Comparison of ENCODE assay signal across 9 cellular contexts in the genomic region with DNA sequence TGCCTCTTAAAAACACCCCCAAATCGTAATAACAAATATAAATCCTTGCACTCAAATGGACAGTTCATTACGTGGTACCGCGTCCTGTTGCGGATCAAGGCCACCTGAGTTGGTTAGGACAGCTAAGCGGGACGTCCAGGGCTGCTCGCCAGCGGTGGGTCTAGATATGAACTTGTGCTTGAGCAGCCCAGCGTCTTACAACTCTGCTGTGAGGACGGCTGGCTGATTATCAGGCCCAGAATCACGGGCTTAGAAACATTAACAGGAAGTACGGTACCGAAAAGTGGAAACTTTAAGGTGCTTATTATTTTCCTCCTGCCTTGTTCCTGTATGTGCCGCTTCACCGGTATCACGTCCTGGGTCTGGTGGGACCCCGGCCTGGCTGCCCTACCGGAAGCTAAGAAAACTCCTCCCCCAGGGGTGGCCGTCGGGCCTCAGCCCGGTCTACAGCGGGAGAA. TPM values are rescaled to one million over a fixed set of nuclear protein-coding genes. Genes with fewer than 3 reads are reported as not detected.
DNase-seq lines count a peak whose midpoint lies in the region; TF ChIP-seq lines count a peak whose summit lies in the region.
"Had no signal": no experiment of that assay in that cellular context is flagged by ENCODE, and none has a peak within 500 bp of the region (broad histone marks: within the 10 kb centered on the region; RNA-seq: fewer than 3 reads in every experiment).

No MANE protein-coding gene starts in this region.

- DNase-seq in NCI-H2029 (lab: John Stamatoyannopoulos, UW) (peak; percentile 60), NCI-H2029 treated with DMSO at 0.1 percent for 48 hours (lab: John Stamatoyannopoulos, UW) (no peak), HAP-1 (ENCODE audit: low spot score in 2 of 2) (peak; percentile 72 to 86), NCI-H748 treated with DMSO at 0.1 percent for 48 hours (lab: John Stamatoyannopoulos, UW) (peak; percentile 36), mammary epithelial cell (peak; percentile 17), cerebellar cortex (ENCODE audit: low spot score) (no peak)
- DNase-seq in stimulated activated CD4-positive, alpha-beta T cell treated with anti-CD3 and anti-CD28 coated beads, Interleukin-12 subunit alpha, Interleukin-12 subunit beta, amount 100 ng/mL, for 4 hours: no peak

- H3K36me3 ChIP-seq in HAP-1 (replicated peaks) (peaks cover 28% of the 10 kb centered on the region), mammary epithelial cell (ENCODE audit: insufficient read depth, low read length) (no peaks in the 10 kb centered on the region), mesodermal cell (ENCODE audit: control insufficient read depth, insufficient read depth, low read length) (peaks cover 27% of the 10 kb centered on the region)

- WGBS in mammary epithelial cell (ENCODE audit: low coverage, missing lambda C conversion rate): 64% methylated on average over 21 of the region's 23 CpGs
- WGBS in mesodermal cell (ENCODE audit: insufficient coverage in 2 of 2), 2 experiments: 27 to 28% methylated on average over 21 to 23 of the region's 23 CpGs

- CTCF ChIA-PET in mammary epithelial cell (lab: Charles Lee; ENCODE audit: low non-redundant PET): no interaction called here

- H3K4me3 ChIP-seq in HAP-1 (peak overlapping the region; percentile 96), mammary epithelial cell (replicated peaks in 1 of 3; ENCODE audit: insufficient read depth in 1 of 3, low read depth in 2 of 3, low read length in 3 of 3) (peak overlapping the region; percentile 61 to 95 (median 69)), mesodermal cell (ENCODE audit: extremely low read depth, insufficient read depth, low read length, poor library complexity, severe bottlenecking) (peak overlapping the region; percentile 90)

- in situ Hi-C loops in HAP-1 (cut with MboI; ENCODE audit: low sequenced_read_pairs): no loop called here
- in situ Hi-C loops in mammary epithelial cell (cut with MboI; ENCODE audit: low sequenced_read_pairs in 2 of 2): no loop called here

- H3K27ac ChIP-seq in mammary epithelial cell (ENCODE audit: insufficient read depth, low read depth, low read length): peak overlapping the region; percentile 91
- peak overlapping the region; percentile 100 for H3K27ac ChIP-seq in mesodermal cell (ENCODE audit: low read depth, low read length, severe bottlenecking)

- H3K9ac ChIP-seq in mammary epithelial cell (ENCODE audit: insufficient read depth, low read length): peak overlapping the region; percentile 95

- H4K20me1 ChIP-seq in mammary epithelial cell (ENCODE audit: insufficient read depth, low read length): peaks cover 12% of the 10 kb centered on the region

- dilution Hi-C loops in mammary epithelial cell (cut with HindIII; ENCODE audit: low sequenced_read_pairs): no loop called here

- peaks cover 54% of the 10 kb centered on the region for H3K79me2 ChIP-seq in mammary epithelial cell (ENCODE audit: insufficient read depth, low read length)

- intact Hi-C loops in mammary epithelial cell (cut with micrococcal nuclease): loop anchor here (2.0 to 5.0 kb wide), 3 partner anchors 25 to 271 kb away; partner anchors contain the start of genes ELOB, HCFC1R1, THOC6 and TNFRSF12A

- no peak for TF ChIP-seq CTCF in mammary epithelial cell (conservative IDR thresholded peaks at IDR 0.05 in 1 of 2, IDR thresholded peaks at IDR 0.05 in 1 of 2; ENCODE audit: extremely low read depth in 1 of 2, insufficient read depth in 1 of 2, low read depth in 1 of 2, low read length in 2 of 2)

- H3K4me1 ChIP-seq in HAP-1 (peaks cover 17% of the 10 kb centered on the region), mammary epithelial cell (ENCODE audit: insufficient read depth, low read length) (peaks cover 21% of the 10 kb centered on the region), mesodermal cell (ENCODE audit: control insufficient read depth, insufficient read depth, low read length, poor library complexity, severe bottlenecking) (peaks cover 16% of the 10 kb centered on the region)

- 0 out of 2 replicates have a peak, but pooled peaks cover 3% of the 10 kb centered on the region for H3K27me3 ChIP-seq in HAP-1 (ENCODE audit: low read depth)
- no peaks in the 10 kb centered on the region for H3K27me3 ChIP-seq in mammary epithelial cell (ENCODE audit: insufficient read depth, low read length)

- H2AFZ ChIP-seq in mammary epithelial cell (ENCODE audit: low read depth, low read length): peak overlapping the region; percentile 100

- peak overlapping the region; percentile 92 for H3K4me2 ChIP-seq in mammary epithelial cell (ENCODE audit: insufficient read depth, low read depth, low read length)

- BruUV-seq in mammary epithelial cell (replicated peaks; lab: Mats Ljungman, UMichigan): TSS peak; percentile 72

- H3K9me3 ChIP-seq in HAP-1 (no peaks in the 10 kb centered on the region), mammary epithelial cell (replicated peaks; ENCODE audit: insufficient read depth, low read length) (no peaks in the 10 kb centered on the region), mesodermal cell (ENCODE audit: control insufficient read depth, low read length) (no peaks in the 10 kb centered on the region)

RNA-seq across cellular contexts. Expression of gene SRRM2, which starts 0.8 kb away (rescaled TPM):
- 100 to 1,000 TPM in 1 of 2 donors, 10 to 100 TPM in 1; 76.5 to 493 TPM for total RNA-seq in mammary epithelial cell
- polyA plus RNA-seq in mammary epithelial cell: 123 TPM
- 576 TPM for polyA minus RNA-seq in mammary epithelial cell
- polyA plus RNA-seq in mesodermal cell (2013, experiment 1 of 2): 378 TPM
- polyA plus RNA-seq in mesodermal cell (2013, experiment 2 of 2): 310 TPM

RNA-seq across cellular contexts. Expression of gene ELOB, which starts 25.5 kb away (rescaled TPM):
- total RNA-seq in mammary epithelial cell: 100 to 1,000 TPM; 225 to 294 TPM
- polyA plus RNA-seq in mammary epithelial cell: 278 TPM
- polyA minus RNA-seq in mammary epithelial cell: 194 TPM
- polyA plus RNA-seq in mesodermal cell (2013, experiment 1 of 2): 251 TPM
- 206 TPM for polyA plus RNA-seq in mesodermal cell (2013, experiment 2 of 2)

RNA-seq across cellular contexts. Expression of gene PRSS27, which starts 31.6 kb away (rescaled TPM):
- 1 to 10 TPM; 1.5 to 1.6 TPM for total RNA-seq in mammary epithelial cell
- 0.33 TPM for polyA plus RNA-seq in mammary epithelial cell
- not detected for polyA minus RNA-seq in mammary epithelial cell
- 3.1 TPM for polyA plus RNA-seq in mesodermal cell (2013, experiment 1 of 2)
- 3.1 TPM for polyA plus RNA-seq in mesodermal cell (2013, experiment 2 of 2)
- total RNA-seq: Daoy had no signal

RNA-seq across cellular contexts. Expression of gene PRSS33, which starts 35.8 kb away (rescaled TPM):
- total RNA-seq in mammary epithelial cell: not detected
- not detected for polyA plus RNA-seq in mammary epithelial cell
- not detected for polyA minus RNA-seq in mammary epithelial cell
- not detected for polyA plus RNA-seq in mesodermal cell (2013, experiment 1 of 2)
- polyA plus RNA-seq in mesodermal cell (2013, experiment 2 of 2): not detected
- total RNA-seq: Daoy had no signal

RNA-seq across cellular contexts. Expression of gene PRSS41, which starts 46.7 kb away (rescaled TPM):
- total RNA-seq in mammary epithelial cell: not detected
- polyA plus RNA-seq in mammary epithelial cell: not detected
- polyA minus RNA-seq in mammary epithelial cell: not detected
- not detected for polyA plus RNA-seq in mesodermal cell (2013, experiment 1 of 2)
- not detected for polyA plus RNA-seq in mesodermal cell (2013, experiment 2 of 2)
- total RNA-seq: Daoy had no signal

Comparison
In these comparisons a context has a peak if more than half of its experiments do, and no peak if none do; other contexts are left out.
1. DNase-seq: peak in NCI-H2029 (single experiment), HAP-1 (2 of 2), NCI-H748 treated with DMSO at 0.1 percent for 48 hours (single experiment) and mammary epithelial cell (single experiment); none in NCI-H2029 treated with DMSO at 0.1 percent for 48 hours (single experiment), cerebellar cortex (single experiment) and stimulated activated CD4-positive, alpha-beta T cell treated with anti-CD3 and anti-CD28 coated beads, Interleukin-12 subunit alpha, Interleukin-12 subunit beta, amount 100 ng/mL, for 4 hours (single experiment).
2. Peak in every context shown above with its lines, with median percentiles within 50 percentile points of each other: H3K4me3 ChIP-seq.